9 cellular contexts compared by ENCODE assay signal in genomic region chr6:148203970-148204369, GRCh38.
A peak's percentile ranks its signal among the peaks of the same experiment; 100 is the strongest.
DNase-seq lines count a peak whose midpoint lies in the region; ATAC-seq and TF ChIP-seq lines count a peak whose summit lies in the region.
"Had no signal": no experiment of that assay in that cellular context is flagged by ENCODE, and none has a peak within 500 bp of the region (broad histone marks: within the 10 kb centered on the region; RNA-seq: fewer than 3 reads in every experiment).

No MANE protein-coding gene starts in this region.

- peaks cover 12% of the 10 kb centered on the region for H3K9me3 Mint-ChIP-seq in activated CD8-positive, alpha-beta memory T cell treated with anti-CD3 and anti-CD28 coated beads, Interleukin-2, amount 10 ng/mL, durations not matched to agents 7 days and 5 days (ENCODE audit: low read depth)
- H3K9me3 Mint-ChIP-seq in memory B cell, result peaks cover 14% of the 10 kb centered on the region

- peak overlapping the region; percentile 49 for H3K4me3 Mint-ChIP-seq in activated CD8-positive, alpha-beta memory T cell treated with anti-CD3 and anti-CD28 coated beads, Interleukin-2, amount 10 ng/mL, durations not matched to agents 7 days and 5 days
- H3K4me3 Mint-ChIP-seq in memory B cell, result no peak overlapping the region

- H3K4me3 ChIP-seq in GM12864 (ENCODE audit: low read depth, low read length) (no peak overlapping the region), dorsolateral prefrontal cortex (no peak overlapping the region)
- H3K4me3 ChIP-seq: lung had no signal

- CTCF ChIA-PET in activated CD8-positive, alpha-beta memory T cell treated with anti-CD3 and anti-CD28 coated beads, Interleukin-2, amount 10 ng/mL, durations not matched to agents 7 days and 5 days (lab: Charles Lee), result no interaction called here

- DNase-seq in GM12864 (ENCODE audit: low read depth) (peak; percentile 75), H4 (ENCODE audit: low spot score) (peak; percentile 90), MV-4-11 (lab: John Stamatoyannopoulos, UW) (peak; percentile 99), memory B cell (ENCODE audit: low spot score in 2 of 2) (no peak), HuH-7.5 (ENCODE audit: low spot score) (no peak), mucosa of gallbladder (ENCODE audit: low spot score) (no peak), dorsolateral prefrontal cortex (no peak)
- peak; percentile 84 for DNase-seq in activated CD8-positive, alpha-beta memory T cell treated with anti-CD3 and anti-CD28 coated beads, Interleukin-2, amount 10 ng/mL, durations not matched to agents 7 days and 5 days

- no peaks in the 10 kb centered on the region for H3K27me3 ChIP-seq in dorsolateral prefrontal cortex

- peak; percentile 80 for ATAC-seq in activated CD8-positive, alpha-beta memory T cell treated with anti-CD3 and anti-CD28 coated beads, Interleukin-2, amount 10 ng/mL, durations not matched to agents 7 days and 5 days
- ATAC-seq in memory B cell (ENCODE audit: low read depth), result peak; percentile 80

- intact Hi-C loops in dorsolateral prefrontal cortex (cut with DNase I), result no loop called here

- H3K36me3 Mint-ChIP-seq in activated CD8-positive, alpha-beta memory T cell treated with anti-CD3 and anti-CD28 coated beads, Interleukin-2, amount 10 ng/mL, durations not matched to agents 7 days and 5 days, result peaks cover 4% of the 10 kb centered on the region
- H3K36me3 Mint-ChIP-seq in memory B cell, result peaks cover 3% of the 10 kb centered on the region

- H3K27ac ChIP-seq in dorsolateral prefrontal cortex, result no peak overlapping the region

- no peak for TF ChIP-seq CTCF in GM12864 (IDR thresholded peaks at IDR 0.05; ENCODE audit: low read depth, low read length, missing control alignments)
- TF ChIP-seq CTCF in dorsolateral prefrontal cortex (IDR thresholded peaks at IDR 0.05 in 54 of 56, conservative IDR thresholded peaks at IDR 0.05 in 2 of 56; ENCODE audit: low read depth in 1 of 56, partially characterized antibody in 56 of 56), result no peak

- peaks cover 77% of the 10 kb centered on the region for H3K27me3 Mint-ChIP-seq in activated CD8-positive, alpha-beta memory T cell treated with anti-CD3 and anti-CD28 coated beads, Interleukin-2, amount 10 ng/mL, durations not matched to agents 7 days and 5 days
- peaks cover 24% of the 10 kb centered on the region for H3K27me3 Mint-ChIP-seq in memory B cell

- peaks cover 15% of the 10 kb centered on the region for H3K4me1 Mint-ChIP-seq in activated CD8-positive, alpha-beta memory T cell treated with anti-CD3 and anti-CD28 coated beads, Interleukin-2, amount 10 ng/mL, durations not matched to agents 7 days and 5 days
- peaks cover 12% of the 10 kb centered on the region for H3K4me1 Mint-ChIP-seq in memory B cell

- peak overlapping the region; percentile 85 for H3K27ac Mint-ChIP-seq in activated CD8-positive, alpha-beta memory T cell treated with anti-CD3 and anti-CD28 coated beads, Interleukin-2, amount 10 ng/mL, durations not matched to agents 7 days and 5 days
- H3K27ac Mint-ChIP-seq in memory B cell, result no peak overlapping the region

Comparison
In these comparisons a context has a peak if more than half of its experiments do, and no peak if none do; other contexts are left out.
1. DNase-seq: peak in GM12864 (single experiment), H4 (single experiment), MV-4-11 (single experiment) and activated CD8-positive, alpha-beta memory T cell treated with anti-CD3 and anti-CD28 coated beads, Interleukin-2, amount 10 ng/mL, durations not matched to agents 7 days and 5 days (single experiment); none in memory B cell (0 of 2), HuH-7.5 (single experiment), mucosa of gallbladder (single experiment) and dorsolateral prefrontal cortex (0 of 10).